ENCODE assay signal across 20 cellular contexts in the genomic region with DNA sequence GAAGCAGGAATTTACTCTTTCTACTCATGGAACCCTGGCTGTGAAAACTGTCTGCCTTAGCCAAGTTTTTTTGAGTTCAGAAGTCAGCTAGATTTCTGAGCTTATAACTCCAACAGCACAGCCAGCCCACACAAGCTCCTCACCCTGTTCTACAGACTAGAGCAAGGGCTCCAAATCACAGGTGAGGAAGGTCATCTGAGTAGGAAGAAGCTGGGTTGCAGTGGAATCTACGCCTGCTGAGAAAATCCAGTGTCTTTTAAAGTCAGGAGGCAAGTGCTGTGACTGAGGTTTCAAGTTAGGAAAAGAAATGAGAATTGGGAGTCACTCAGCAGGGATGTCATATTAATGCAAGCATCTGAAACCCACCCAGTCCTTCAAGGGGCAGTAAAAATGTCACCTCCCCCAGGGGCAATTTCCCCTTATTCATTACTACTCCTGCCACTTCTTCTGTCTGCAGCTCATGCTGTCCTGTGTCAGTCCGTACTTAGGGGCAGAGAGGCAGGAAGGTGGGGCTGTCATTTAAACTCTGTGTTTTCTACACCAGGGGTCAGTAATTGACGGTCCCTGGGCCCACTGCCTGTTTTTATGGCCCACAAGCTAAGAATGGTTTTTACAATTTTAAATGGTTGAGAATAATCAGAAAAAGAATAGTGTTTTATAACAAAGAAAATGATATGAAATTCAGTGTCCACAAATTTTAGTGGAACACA.
"Had no signal": no experiment of that assay in that cellular context is flagged by ENCODE, and none has a peak within 500 bp of the region (broad histone marks: within the 10 kb centered on the region; RNA-seq: fewer than 3 reads in every experiment).

No MANE protein-coding gene starts in this region.

- H3K27ac Mint-ChIP-seq: activated CD4-positive, alpha-beta T cell treated with anti-CD3 and anti-CD28 coated beads, Interleukin-2, amount 10 ng/mL, durations not matched to agents 7 days and 5 days; activated naive CD4-positive, alpha-beta T cell treated with anti-CD3 and anti-CD28 coated beads, Interleukin-2, amount 10 ng/mL, durations not matched to agents 7 days and 5 days; immature natural killer cell; naive thymus-derived CD4-positive, alpha-beta T cell; stimulated activated effector memory CD8-positive, alpha-beta T cell treated with anti-CD3 and anti-CD28 coated beads, Interleukin-12 subunit alpha, Interleukin-12 subunit beta, amount 100 ng/mL, for 72 hours had no signal

- H3K36me3 Mint-ChIP-seq: activated naive CD4-positive, alpha-beta T cell treated with anti-CD3 and anti-CD28 coated beads, Interleukin-2, amount 10 ng/mL, durations not matched to agents 7 days and 5 days; immature natural killer cell; naive thymus-derived CD4-positive, alpha-beta T cell; stimulated activated effector memory CD8-positive, alpha-beta T cell treated with anti-CD3 and anti-CD28 coated beads, Interleukin-12 subunit alpha, Interleukin-12 subunit beta, amount 100 ng/mL, for 72 hours had no signal

- H3K9me3 Mint-ChIP-seq: activated CD4-positive, alpha-beta T cell treated with anti-CD3 and anti-CD28 coated beads, Interleukin-2, amount 10 ng/mL, durations not matched to agents 7 days and 5 days; activated naive CD4-positive, alpha-beta T cell treated with anti-CD3 and anti-CD28 coated beads, Interleukin-2, amount 10 ng/mL, durations not matched to agents 7 days and 5 days; central memory CD8-positive, alpha-beta T cell; naive thymus-derived CD4-positive, alpha-beta T cell; stimulated activated effector memory CD8-positive, alpha-beta T cell treated with anti-CD3 and anti-CD28 coated beads, Interleukin-12 subunit alpha, Interleukin-12 subunit beta, amount 100 ng/mL, for 72 hours had no signal

- H3K27me3 Mint-ChIP-seq: activated CD4-positive, alpha-beta T cell treated with anti-CD3 and anti-CD28 coated beads, Interleukin-2, amount 10 ng/mL, durations not matched to agents 7 days and 5 days; activated naive CD4-positive, alpha-beta T cell treated with anti-CD3 and anti-CD28 coated beads, Interleukin-2, amount 10 ng/mL, durations not matched to agents 7 days and 5 days; central memory CD8-positive, alpha-beta T cell had no signal

- H3K4me1 Mint-ChIP-seq: activated CD4-positive, alpha-beta T cell treated with anti-CD3 and anti-CD28 coated beads, Interleukin-2, amount 10 ng/mL, durations not matched to agents 7 days and 5 days; activated naive CD4-positive, alpha-beta T cell treated with anti-CD3 and anti-CD28 coated beads, Interleukin-2, amount 10 ng/mL, durations not matched to agents 7 days and 5 days; central memory CD8-positive, alpha-beta T cell; immature natural killer cell; naive thymus-derived CD4-positive, alpha-beta T cell; stimulated activated effector memory CD8-positive, alpha-beta T cell treated with anti-CD3 and anti-CD28 coated beads, Interleukin-12 subunit alpha, Interleukin-12 subunit beta, amount 100 ng/mL, for 72 hours had no signal

- H3K4me3 Mint-ChIP-seq: activated CD4-positive, alpha-beta T cell treated with anti-CD3 and anti-CD28 coated beads, Interleukin-2, amount 10 ng/mL, durations not matched to agents 7 days and 5 days; activated naive CD4-positive, alpha-beta T cell treated with anti-CD3 and anti-CD28 coated beads, Interleukin-2, amount 10 ng/mL, durations not matched to agents 7 days and 5 days; central memory CD8-positive, alpha-beta T cell; immature natural killer cell; naive thymus-derived CD4-positive, alpha-beta T cell; stimulated activated effector memory CD8-positive, alpha-beta T cell treated with anti-CD3 and anti-CD28 coated beads, Interleukin-12 subunit alpha, Interleukin-12 subunit beta, amount 100 ng/mL, for 72 hours had no signal

- H3K36me3 ChIP-seq: colonic mucosa, neutrophil, pancreas, thoracic aorta, upper lobe of right lung had no signal

- DNase-seq: activated CD4-positive, alpha-beta T cell treated with anti-CD3 and anti-CD28 coated beads, Interleukin-2, amount 10 ng/mL, durations not matched to agents 7 days and 5 days; activated CD4-positive, CD25-positive, alpha-beta regulatory T cell; activated CD8-positive, alpha-beta memory T cell treated with anti-CD3 and anti-CD28 coated beads for 24 hours; activated CD8-positive, alpha-beta memory T cell treated with anti-CD3 and anti-CD28 coated beads, Interleukin-2, amount 50 U/mL, for 48 hours; activated effector memory CD4-positive, alpha-beta T cell treated with Interleukin-2 at 50 U/mL for 16 hours; activated naive CD4-positive, alpha-beta T cell treated with anti-CD3 and anti-CD28 coated beads, Interleukin-2, amount 10 ng/mL, durations not matched to agents 7 days and 5 days; activated T-cell treated with anti-CD3 and anti-CD28 coated beads, Interleukin-2, amount 50 U/mL, for 48 hours; aorta; colonic mucosa; immature natural killer cell; left ventricle myocardium superior; naive thymus-derived CD4-positive, alpha-beta T cell; pancreas; stimulated activated CD4-positive, alpha-beta T cell treated with anti-CD3 and anti-CD28 coated beads, Interleukin-4, amount 100 ng/mL, for 24 hours; T-helper 9 cell; upper lobe of right lung had no signal

- H3K4me3 ChIP-seq: colonic mucosa, pancreas, thoracic aorta, upper lobe of right lung had no signal

- H3K9me3 ChIP-seq: colonic mucosa, neutrophil, pancreas, thoracic aorta, upper lobe of right lung had no signal

- H3K4me1 ChIP-seq: colonic mucosa, pancreas, upper lobe of right lung had no signal

- H3K27me3 ChIP-seq: colonic mucosa, neutrophil, pancreas, upper lobe of right lung had no signal

- H3K27ac ChIP-seq: colonic mucosa, neutrophil, pancreas, thoracic aorta, upper lobe of right lung had no signal
